In genomic region chr17:42530952-42531454, GRCh38 we compare ENCODE assay signal across 11 cellular contexts. TPM values are rescaled to one million over a fixed set of nuclear protein-coding genes. Genes with fewer than 3 reads are reported as not detected.
A peak's percentile ranks its signal among the peaks of the same experiment; 100 is the strongest.
DNase-seq lines count a peak whose midpoint lies in the region; ATAC-seq, FAIRE-seq and TF ChIP-seq lines count a peak whose summit lies in the region.
"Had no signal": no experiment of that assay in that cellular context is flagged by ENCODE, and none has a peak within 500 bp of the region (broad histone marks: within the 10 kb centered on the region; RNA-seq: fewer than 3 reads in every experiment).

No MANE protein-coding gene starts in this region.

- no peak for FAIRE-seq in astrocyte (lab: Jason Lieb, UNC)

- no peak overlapping the region for H3K27ac ChIP-seq in CD4-positive, alpha-beta T cell (ENCODE audit: low read depth, low read length)
- no peak overlapping the region for H3K27ac ChIP-seq in astrocyte (ENCODE audit: low read depth, low read length)
- H3K27ac ChIP-seq: SJCRH30 had no signal

- H3K4me2 ChIP-seq in astrocyte (ENCODE audit: low read length), result no peak overlapping the region

- no peaks in the 10 kb centered on the region for H3K79me2 ChIP-seq in astrocyte (ENCODE audit: insufficient read depth, low read length)

- no peaks in the 10 kb centered on the region for H3K36me3 ChIP-seq in astrocyte (ENCODE audit: insufficient read depth, low read length)
- H3K36me3 ChIP-seq: SJCRH30 had no signal

- no peaks in the 10 kb centered on the region for H4K20me1 ChIP-seq in astrocyte (ENCODE audit: insufficient read depth, low read length)

- H3K27me3 ChIP-seq in CD4-positive, alpha-beta T cell (ENCODE audit: control insufficient read depth, insufficient read depth, low read length), result no peaks in the 10 kb centered on the region
- H3K27me3 ChIP-seq in astrocyte (ENCODE audit: insufficient read depth, low read length), result no peaks in the 10 kb centered on the region
- H3K27me3 ChIP-seq: SJCRH30 had no signal

- H3K9ac ChIP-seq in astrocyte (ENCODE audit: low read length), result no peak overlapping the region

- peak overlapping the region; percentile 79 for H3K27ac Mint-ChIP-seq in CD4-positive, alpha-beta T cell
- H3K27ac Mint-ChIP-seq in astrocyte (ENCODE audit: unreplicated experiment), result no peak overlapping the region
- peak overlapping the region in 1 of 2 donors; percentile 62 for H3K27ac Mint-ChIP-seq in natural killer cell treated with Interleukin-12 subunit alpha and Interleukin-12 subunit beta and Interleukin-15 and Interleukin-18, amount 100 ng/mL, for 72 hours

- peaks cover 14% of the 10 kb centered on the region for H3K4me1 ChIP-seq in astrocyte (ENCODE audit: insufficient read depth, low read length)

- no peak for DNase-seq in CD4-positive, alpha-beta T cell
- DNase-seq in KG1 (lab: John Stamatoyannopoulos, UW) (peak; percentile 10), astrocyte (ENCODE audit: low read depth) (no peak), occipital lobe (lab: John Stamatoyannopoulos, UW) (no peak), RPMI8226 (no peak)
- no peak for DNase-seq in natural killer cell treated with Interleukin-12 subunit alpha and Interleukin-12 subunit beta and Interleukin-15 and Interleukin-18, amount 100 ng/mL, for 72 hours (ENCODE audit: low spot score)
- DNase-seq: GOT3, NCI-H1694 treated with DMSO at 0.1 percent for 48 hours, SJCRH30 had no signal

- H3K36me3 Mint-ChIP-seq in CD4-positive, alpha-beta T cell (ENCODE audit: low read depth), result no peaks in the 10 kb centered on the region
- no peaks in the 10 kb centered on the region for H3K36me3 Mint-ChIP-seq in astrocyte (ENCODE audit: low read depth, unreplicated experiment)
- no peaks in the 10 kb centered on the region for H3K36me3 Mint-ChIP-seq in natural killer cell treated with Interleukin-12 subunit alpha and Interleukin-12 subunit beta and Interleukin-15 and Interleukin-18, amount 100 ng/mL, for 72 hours

- H3K4me3 ChIP-seq in astrocyte (ENCODE audit: insufficient read depth, low read depth, low read length), result no peak overlapping the region
- H3K4me3 ChIP-seq: SJCRH30 had no signal

- CTCF ChIA-PET in CD4-positive, alpha-beta T cell (lab: Charles Lee), result interaction anchor here (1.1 to 3.3 kb wide), 3 partner anchors 10 to 47 kb away, joined by 4 to 12 read pairs (median 7); partner anchors contain the start of gene PSMC3IP

- H3K4me3 Mint-ChIP-seq in CD4-positive, alpha-beta T cell, result peak overlapping the region; percentile 82
- peak overlapping the region; percentile 40 for H3K4me3 Mint-ChIP-seq in astrocyte (ENCODE audit: unreplicated experiment)
- peak overlapping the region; percentile 79 for H3K4me3 Mint-ChIP-seq in natural killer cell treated with Interleukin-12 subunit alpha and Interleukin-12 subunit beta and Interleukin-15 and Interleukin-18, amount 100 ng/mL, for 72 hours

- TF ChIP-seq CTCF in CD4-positive, alpha-beta T cell (IDR thresholded peaks at IDR 0.05), result no peak
- TF ChIP-seq CTCF in astrocyte (IDR thresholded peaks at IDR 0.05; ENCODE audit: insufficient read depth, low read depth, low read length), result no peak

- ATAC-seq in CD4-positive, alpha-beta T cell (ENCODE audit: poor library complexity), result no peak
- ATAC-seq in natural killer cell treated with Interleukin-12 subunit alpha and Interleukin-12 subunit beta and Interleukin-15 and Interleukin-18, amount 100 ng/mL, for 72 hours, result no peak
- ATAC-seq in GM19035 (IDR thresholded peaks at IDR 0.05; ENCODE audit: unreplicated experiment), result no peak
- ATAC-seq in HG02840 (IDR thresholded peaks at IDR 0.05; ENCODE audit: low FRiP score, unreplicated experiment), result no peak

- POLR2A ChIA-PET in CD4-positive, alpha-beta T cell (lab: Charles Lee), result interaction anchor here (0.6 to 1.7 kb wide), 7 partner anchors 10 to 841 kb away, joined by 3 to 12 read pairs (median 4); partner anchors contain the start of genes RETREG3, STAT3 and TUBG1

- H3K4me1 Mint-ChIP-seq in CD4-positive, alpha-beta T cell (ENCODE audit: low read depth), result peaks cover 49% of the 10 kb centered on the region
- H3K4me1 Mint-ChIP-seq in astrocyte (ENCODE audit: low read depth, unreplicated experiment), result peaks cover 21% of the 10 kb centered on the region
- H3K4me1 Mint-ChIP-seq in natural killer cell treated with Interleukin-12 subunit alpha and Interleukin-12 subunit beta and Interleukin-15 and Interleukin-18, amount 100 ng/mL, for 72 hours (ENCODE audit: low read depth in 2 of 2), result peaks cover 37 to 44% of the 10 kb centered on the region in 2 donors

- no peaks in the 10 kb centered on the region for H3K27me3 Mint-ChIP-seq in CD4-positive, alpha-beta T cell
- no peaks in the 10 kb centered on the region for H3K27me3 Mint-ChIP-seq in astrocyte (ENCODE audit: low read depth, unreplicated experiment)
- H3K27me3 Mint-ChIP-seq in natural killer cell treated with Interleukin-12 subunit alpha and Interleukin-12 subunit beta and Interleukin-15 and Interleukin-18, amount 100 ng/mL, for 72 hours, result no peaks in the 10 kb centered on the region

- no peaks in the 10 kb centered on the region for H3K9me3 ChIP-seq in CD4-positive, alpha-beta T cell (ENCODE audit: control insufficient read depth, low read length)
- no peaks in the 10 kb centered on the region for H3K9me3 ChIP-seq in astrocyte (ENCODE audit: insufficient read depth, low read depth, low read length)
- H3K9me3 ChIP-seq: SJCRH30 had no signal

- no peak overlapping the region for H2AFZ ChIP-seq in astrocyte (ENCODE audit: low read depth, low read length)

- no peaks in the 10 kb centered on the region for H3K9me3 Mint-ChIP-seq in CD4-positive, alpha-beta T cell
- H3K9me3 Mint-ChIP-seq in astrocyte (ENCODE audit: unreplicated experiment), result no peaks in the 10 kb centered on the region
- no peaks in the 10 kb centered on the region for H3K9me3 Mint-ChIP-seq in natural killer cell treated with Interleukin-12 subunit alpha and Interleukin-12 subunit beta and Interleukin-15 and Interleukin-18, amount 100 ng/mL, for 72 hours

- intact Hi-C loops in CD4-positive, alpha-beta T cell (cut with DNase I, micrococcal nuclease), result loop anchor here in 1 of 2 experiments (2.0 kb wide), 1 partner anchor 24 kb away; no protein-coding TSS in a partner anchor

RNA-seq across cellular contexts. Expression of gene NAGLU, which starts 5.0 kb away (rescaled TPM):
- 1 to 10 TPM; 7.8 TPM for total RNA-seq in CD4-positive, alpha-beta T cell
- total RNA-seq in astrocyte, result 19.3 and 25.9 TPM in 2 replicates
- 10 to 100 TPM; 18.1 to 19.3 TPM for total RNA-seq in natural killer cell treated with Interleukin-12 subunit alpha and Interleukin-12 subunit beta and Interleukin-15 and Interleukin-18, amount 100 ng/mL, for 72 hours
- 8.6 TPM for total RNA-seq in occipital lobe

RNA-seq across cellular contexts. Expression of gene HSD17B1, which starts 21.7 kb away (rescaled TPM):
- total RNA-seq in CD4-positive, alpha-beta T cell, result under 1 TPM; 0.80 to 0.81 TPM
- total RNA-seq in astrocyte, result 1.5 and 1.7 TPM in 2 replicates
- total RNA-seq in natural killer cell treated with Interleukin-12 subunit alpha and Interleukin-12 subunit beta and Interleukin-15 and Interleukin-18, amount 100 ng/mL, for 72 hours, result 1 to 10 TPM in 1 of 2 donors, under 1 TPM in 1; 0.71 to 1.6 TPM
- 0.62 TPM for total RNA-seq in occipital lobe

RNA-seq across cellular contexts. Expression of gene COASY, which starts 30.9 kb away (rescaled TPM):
- 10 to 100 TPM; 37.8 to 40.7 TPM for total RNA-seq in CD4-positive, alpha-beta T cell
- 52.0 and 54.2 TPM in 2 replicates for total RNA-seq in astrocyte
- 100 to 1,000 TPM in 1 of 2 donors, 10 to 100 TPM in 1; 83.4 to 126 TPM for total RNA-seq in natural killer cell treated with Interleukin-12 subunit alpha and Interleukin-12 subunit beta and Interleukin-15 and Interleukin-18, amount 100 ng/mL, for 72 hours
- 3.6 TPM for total RNA-seq in occipital lobe

RNA-seq across cellular contexts. Expression of gene MLX, which starts 35.9 kb away (rescaled TPM):
- total RNA-seq in CD4-positive, alpha-beta T cell, result 10 to 100 TPM; 29.2 to 32.1 TPM
- total RNA-seq in astrocyte, result 26.5 and 29.9 TPM in 2 replicates
- total RNA-seq in natural killer cell treated with Interleukin-12 subunit alpha and Interleukin-12 subunit beta and Interleukin-15 and Interleukin-18, amount 100 ng/mL, for 72 hours, result 10 to 100 TPM; 66.8 to 68.4 TPM
- total RNA-seq in occipital lobe, result 25.1 TPM

RNA-seq across cellular contexts. Expression of gene PSMC3IP, which starts 46.5 kb away (rescaled TPM):
- 1 to 10 TPM; 2.6 to 3.4 TPM for total RNA-seq in CD4-positive, alpha-beta T cell
- total RNA-seq in astrocyte, result 5.4 and 8.7 TPM in 2 replicates
- 10 to 100 TPM; 20.7 to 41.3 TPM for total RNA-seq in natural killer cell treated with Interleukin-12 subunit alpha and Interleukin-12 subunit beta and Interleukin-15 and Interleukin-18, amount 100 ng/mL, for 72 hours
- total RNA-seq in occipital lobe, result 6.6 TPM
